ENCODE assay signal across 1 cellular context in the genomic region with DNA sequence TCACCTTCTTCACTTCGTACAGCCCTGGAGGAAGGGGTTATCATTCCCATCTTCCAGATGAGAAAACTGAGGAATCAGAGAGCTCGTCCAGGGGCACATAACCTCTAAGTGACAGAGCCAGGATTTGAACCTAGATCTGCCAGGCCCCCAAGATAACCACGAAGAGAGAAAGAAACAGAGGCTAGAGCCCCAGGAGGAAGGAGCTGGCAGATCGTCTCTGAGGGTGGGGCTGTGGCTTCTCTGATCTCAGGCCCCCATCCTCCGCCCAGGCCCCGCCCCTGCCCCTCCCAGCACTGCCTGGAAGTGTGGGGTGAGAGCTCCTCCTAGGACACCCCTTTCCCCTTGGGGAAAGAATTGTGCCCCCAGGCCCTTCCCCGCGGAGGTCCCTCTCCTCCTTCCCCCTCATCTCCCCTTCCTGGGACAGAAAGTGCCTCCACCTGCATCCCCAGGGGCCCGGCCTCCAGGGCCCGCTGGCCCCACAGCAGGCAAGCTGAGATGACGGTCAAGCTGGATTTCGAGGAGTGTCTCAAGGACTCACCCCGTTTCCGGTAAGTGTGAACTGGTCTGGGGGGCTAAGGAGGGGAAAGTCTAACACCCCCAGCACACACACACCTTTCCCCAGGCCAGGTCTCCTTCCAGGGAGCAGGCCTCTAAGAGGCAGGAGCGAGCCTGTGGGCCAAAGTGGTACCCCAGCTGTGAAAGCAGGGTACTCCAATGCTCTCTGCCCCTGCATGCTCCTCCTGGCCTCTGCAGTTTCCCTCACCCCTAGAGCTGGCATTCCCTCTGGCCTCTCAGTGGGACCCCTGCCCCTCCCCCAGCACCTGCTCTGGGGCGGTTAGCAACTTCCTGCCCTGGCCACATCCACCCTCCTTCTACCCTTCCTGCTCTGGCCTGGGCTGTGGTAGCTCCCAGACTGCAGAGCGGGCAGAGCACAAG.
TF ChIP-seq lines count a peak whose summit lies in the region.

A gene with protein sequence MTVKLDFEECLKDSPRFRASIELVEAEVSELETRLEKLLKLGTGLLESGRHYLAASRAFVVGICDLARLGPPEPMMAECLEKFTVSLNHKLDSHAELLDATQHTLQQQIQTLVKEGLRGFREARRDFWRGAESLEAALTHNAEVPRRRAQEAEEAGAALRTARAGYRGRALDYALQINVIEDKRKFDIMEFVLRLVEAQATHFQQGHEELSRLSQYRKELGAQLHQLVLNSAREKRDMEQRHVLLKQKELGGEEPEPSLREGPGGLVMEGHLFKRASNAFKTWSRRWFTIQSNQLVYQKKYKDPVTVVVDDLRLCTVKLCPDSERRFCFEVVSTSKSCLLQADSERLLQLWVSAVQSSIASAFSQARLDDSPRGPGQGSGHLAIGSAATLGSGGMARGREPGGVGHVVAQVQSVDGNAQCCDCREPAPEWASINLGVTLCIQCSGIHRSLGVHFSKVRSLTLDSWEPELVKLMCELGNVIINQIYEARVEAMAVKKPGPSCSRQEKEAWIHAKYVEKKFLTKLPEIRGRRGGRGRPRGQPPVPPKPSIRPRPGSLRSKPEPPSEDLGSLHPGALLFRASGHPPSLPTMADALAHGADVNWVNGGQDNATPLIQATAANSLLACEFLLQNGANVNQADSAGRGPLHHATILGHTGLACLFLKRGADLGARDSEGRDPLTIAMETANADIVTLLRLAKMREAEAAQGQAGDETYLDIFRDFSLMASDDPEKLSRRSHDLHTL (plus strand): TSS at position 290 of the 936 bp plus-strand sequence. CDS start 206 bp downstream, at position 496.

TF ChIP-seq in HEK293, 187 proteins besides CTCF, POLR2A, EP300 and RAD21 (continued from another document):
- TF ChIP-seq ZNF521 (tag by site-specific recombination; IDR thresholded peaks at IDR 0.05) (no peak), ZNF837 (tag by site-specific recombination; IDR thresholded peaks at IDR 0.05) (no peak), ZBTB8A (tag by site-specific recombination; IDR thresholded peaks at IDR 0.05) (no peak)
